In the genomic region with DNA sequence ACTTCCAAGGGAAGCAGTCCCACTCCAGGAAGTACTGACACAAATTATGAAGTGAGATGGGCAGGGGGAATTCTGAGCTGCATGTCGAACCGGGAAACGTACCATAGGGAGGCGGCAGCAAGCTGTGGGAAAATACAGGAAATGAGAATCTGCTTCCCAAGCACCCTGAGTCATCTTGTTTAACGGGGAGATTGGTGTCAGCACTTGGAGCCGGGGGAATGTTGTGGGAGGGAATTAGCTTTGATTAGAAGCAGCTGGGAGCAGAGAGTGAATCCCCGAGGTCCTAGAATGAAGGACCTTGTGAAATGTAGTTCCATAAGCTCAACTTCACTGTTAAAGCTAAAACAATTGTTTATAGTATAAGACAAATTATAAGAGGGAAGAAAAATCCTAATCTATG, we compare ENCODE assay signal across 11 cellular contexts.
DNase-seq lines count a peak whose midpoint lies in the region; ATAC-seq, FAIRE-seq and TF ChIP-seq lines count a peak whose summit lies in the region.
"Had no signal": no experiment of that assay in that cellular context is flagged by ENCODE, and none has a peak within 500 bp of the region (broad histone marks: within the 10 kb centered on the region; RNA-seq: fewer than 3 reads in every experiment).

No MANE protein-coding gene starts in this region.

- H3K9ac ChIP-seq in astrocyte (ENCODE audit: low read length) (peak overlapping the region; percentile 77), MM.1S (ENCODE audit: low read length) (no peak overlapping the region)

- DNase-seq in GM23338 (ENCODE audit: low spot score), result peak; percentile 36
- DNase-seq in astrocyte (ENCODE audit: low read depth), result peak; percentile 96
- DNase-seq in heart right ventricle, result peak in 1 of 2 donors; percentile 55
- peak in 1 of 2 donors; percentile 54 for DNase-seq in gastrocnemius medialis
- DNase-seq in MM.1S, result no peak
- DNase-seq in DMS153 (lab: John Stamatoyannopoulos, UW), result no peak
- DNase-seq: central memory CD4-positive, alpha-beta T cell; NCI-H1694 had no signal

- H3K79me2 ChIP-seq in GM23338 (replicated peaks; ENCODE audit: insufficient read depth) (no peaks in the 10 kb centered on the region), astrocyte (ENCODE audit: insufficient read depth, low read length) (no peaks in the 10 kb centered on the region), MM.1S (ENCODE audit: low read length) (no peaks in the 10 kb centered on the region)

- TF ChIP-seq CTCF in GM23338 (conservative IDR thresholded peaks at IDR 0.05; ENCODE audit: low read depth in 2 of 2), result peak in 1 of 2 experiments; percentile 46; a peak in 2 of 4 replicates
- TF ChIP-seq CTCF in astrocyte (IDR thresholded peaks at IDR 0.05; ENCODE audit: insufficient read depth, low read depth, low read length), result no peak
- TF ChIP-seq CTCF in heart right ventricle (IDR thresholded peaks at IDR 0.05), result peak in 3 of 9 donors; percentile 23 to 25 (median 23)
- no peak for TF ChIP-seq CTCF in gastrocnemius medialis (IDR thresholded peaks at IDR 0.05 in 4 of 5, conservative IDR thresholded peaks at IDR 0.05 in 1 of 5)
- TF ChIP-seq CTCF in MM.1S (IDR thresholded peaks at IDR 0.05; ENCODE audit: low read length), result no peak

- H3K9me3 Mint-ChIP-seq in GM23338 (peaks cover 14% of the 10 kb centered on the region), astrocyte (ENCODE audit: unreplicated experiment) (peaks cover 4% of the 10 kb centered on the region)

- H3K9me2 ChIP-seq in GM23338 (ENCODE audit: insufficient read depth) (no peaks in the 10 kb centered on the region; the same call in none of the 2 replicates), MM.1S (replicated peaks; ENCODE audit: insufficient read depth, low read length) (no peaks in the 10 kb centered on the region)

- no peak for ATAC-seq in GM23338
- peak; percentile 50 to 94 (median 90) for ATAC-seq in heart right ventricle
- peak; percentile 62 to 87 for ATAC-seq in gastrocnemius medialis
- no peak for ATAC-seq in HG03439 (IDR thresholded peaks at IDR 0.05; ENCODE audit: unreplicated experiment)
- ATAC-seq in GM21367 (IDR thresholded peaks at IDR 0.05; ENCODE audit: unreplicated experiment), result no peak

- H3K27me3 Mint-ChIP-seq in GM23338 (ENCODE audit: insufficient read depth, low read depth, poor library complexity) (peaks cover 4% of the 10 kb centered on the region), astrocyte (ENCODE audit: low read depth, unreplicated experiment) (no peaks in the 10 kb centered on the region)

- H2AFZ ChIP-seq in GM23338, result no peak overlapping the region
- peak overlapping the region; percentile 27 for H2AFZ ChIP-seq in astrocyte (ENCODE audit: low read depth, low read length)
- no peak overlapping the region for H2AFZ ChIP-seq in MM.1S (ENCODE audit: low read length)

- H3K36me3 Mint-ChIP-seq in GM23338 (ENCODE audit: low read depth) (peaks cover 16% of the 10 kb centered on the region; the same call in 2 of the 3 replicates), astrocyte (ENCODE audit: low read depth, unreplicated experiment) (no peaks in the 10 kb centered on the region)

- H3K4me1 Mint-ChIP-seq in GM23338 (peaks cover 30% of the 10 kb centered on the region), astrocyte (ENCODE audit: low read depth, unreplicated experiment) (peaks cover 23% of the 10 kb centered on the region)

- in situ Hi-C loops in gastrocnemius medialis (cut with MboI; ENCODE audit: low sequenced_read_pairs in 4 of 4), result no loop called here

- H4K20me1 ChIP-seq in GM23338 (replicated peaks; ENCODE audit: insufficient read depth), result no peaks in the 10 kb centered on the region
- no peaks in the 10 kb centered on the region for H4K20me1 ChIP-seq in astrocyte (ENCODE audit: insufficient read depth, low read length)
- H4K20me1 ChIP-seq in MM.1S (ENCODE audit: insufficient read depth, low read length), result no peaks in the 10 kb centered on the region

- no peak for TF ChIP-seq POLR2A in gastrocnemius medialis (IDR thresholded peaks at IDR 0.05)

- H3K4me2 ChIP-seq in GM23338 (no peak overlapping the region), astrocyte (ENCODE audit: low read length) (peak overlapping the region; percentile 81), MM.1S (ENCODE audit: low read depth, low read length) (no peak overlapping the region)

- H3K4me3 ChIP-seq in GM23338, result no peak overlapping the region
- peak overlapping the region; percentile 41 for H3K4me3 ChIP-seq in astrocyte (ENCODE audit: insufficient read depth, low read depth, low read length)
- no peak overlapping the region for H3K4me3 ChIP-seq in heart right ventricle
- H3K4me3 ChIP-seq in gastrocnemius medialis, result no peak overlapping the region
- H3K4me3 ChIP-seq in MM.1S (ENCODE audit: low read length), result no peak overlapping the region
- H3K4me3 ChIP-seq: thoracic aorta had no signal

- H3K27ac Mint-ChIP-seq in GM23338 (no peak overlapping the region), astrocyte (ENCODE audit: unreplicated experiment) (peak overlapping the region; percentile 93)

- no peaks in the 10 kb centered on the region for H3K9me3 ChIP-seq in astrocyte (ENCODE audit: insufficient read depth, low read depth, low read length)
- peaks cover 0 to 5% (median 0%) of the 10 kb centered on the region in 11 donors for H3K9me3 ChIP-seq in heart right ventricle
- no peaks in the 10 kb centered on the region for H3K9me3 ChIP-seq in gastrocnemius medialis
- no peaks in the 10 kb centered on the region for H3K9me3 ChIP-seq in MM.1S (replicated peaks; ENCODE audit: insufficient read depth, low read length)
- H3K9me3 ChIP-seq: thoracic aorta had no signal

- H3K27ac ChIP-seq in GM23338 (ENCODE audit: low read depth) (no peak overlapping the region), astrocyte (ENCODE audit: low read depth, low read length) (peak overlapping the region; percentile 93), heart right ventricle (peak overlapping the region in 6 of 10 donors; percentile 3 to 76 (median 52)), gastrocnemius medialis (peak overlapping the region in 3 of 4 donors; percentile 1 to 22 (median 10)), MM.1S (ENCODE audit: low read length) (no peak overlapping the region)
- H3K27ac ChIP-seq: thoracic aorta had no signal

- intact Hi-C loops in heart right ventricle (cut with DNase I) (no loop called here), gastrocnemius medialis (cut with DNase I; ENCODE audit: low total_unique reads) (no loop called here)

- H3K4me1 ChIP-seq in GM23338 (ENCODE audit: insufficient read depth) (peaks cover 39% of the 10 kb centered on the region), astrocyte (ENCODE audit: insufficient read depth, low read length) (peaks cover 22% of the 10 kb centered on the region), heart right ventricle (peaks cover 0 to 19% (median 11%) of the 10 kb centered on the region in 9 donors), gastrocnemius medialis (peaks cover 0 to 12% of the 10 kb centered on the region in 2 donors), MM.1S (ENCODE audit: low read length) (no peaks in the 10 kb centered on the region)

- no peak overlapping the region for H3K4me3 Mint-ChIP-seq in GM23338
- H3K4me3 Mint-ChIP-seq in astrocyte (ENCODE audit: unreplicated experiment), result no peak overlapping the region

- peak; percentile 94 for FAIRE-seq in astrocyte (lab: Jason Lieb, UNC)

- 24 to 32% methylated on average over 7 of the region's 7 CpGs for WGBS in heart right ventricle, 2 donors

- no peaks in the 10 kb centered on the region for H3K36me3 ChIP-seq in GM23338 (ENCODE audit: insufficient read depth)
- H3K36me3 ChIP-seq in astrocyte (ENCODE audit: insufficient read depth, low read length), result no peaks in the 10 kb centered on the region
- no peaks in the 10 kb centered on the region for H3K36me3 ChIP-seq in heart right ventricle
- H3K36me3 ChIP-seq in gastrocnemius medialis, result no peaks in the 10 kb centered on the region
- H3K36me3 ChIP-seq in MM.1S (replicated peaks; ENCODE audit: insufficient read depth, low read length), result no peaks in the 10 kb centered on the region
- H3K36me3 ChIP-seq: thoracic aorta had no signal

- H3F3A ChIP-seq in GM23338 (replicated peaks; ENCODE audit: low read depth), result no peaks in the 10 kb centered on the region; the same call in 1 of the 2 replicates
- H3F3A ChIP-seq in MM.1S (ENCODE audit: insufficient read depth, low read length), result no peaks in the 10 kb centered on the region

- H3K27me3 ChIP-seq in GM23338 (ENCODE audit: insufficient read depth) (no peaks in the 10 kb centered on the region), astrocyte (ENCODE audit: insufficient read depth, low read length) (no peaks in the 10 kb centered on the region), heart right ventricle (peaks cover 0 to 15% (median 2%) of the 10 kb centered on the region in 7 donors), gastrocnemius medialis (no peaks in the 10 kb centered on the region), MM.1S (replicated peaks; ENCODE audit: insufficient read depth, low read length) (no peaks in the 10 kb centered on the region)

TF ChIP-seq in GM23338, 12 proteins besides CTCF, POLR2A, EP300 and RAD21 (continues in another document):
- TF ChIP-seq POLR2AphosphoS5 (IDR thresholded peaks at IDR 0.05; ENCODE audit: low read depth) (no peak), CREB1 (CRISPR knock-in tag; IDR thresholded peaks at IDR 0.05; ENCODE audit: low read depth) (no peak)

Comparison
In these comparisons a context has a peak if more than half of its experiments do, and no peak if none do; other contexts are left out.
1. ATAC-seq: peak in heart right ventricle (8 of 8) and gastrocnemius medialis (2 of 2); none in GM23338 (single experiment), HG03439 (single experiment) and GM21367 (single experiment).
2. DNase-seq: peak in GM23338 (single experiment) and astrocyte (single experiment); none in MM.1S (single experiment) and DMS153 (single experiment).
3. H3K27ac ChIP-seq: peak in astrocyte (single experiment), heart right ventricle (6 of 10) and gastrocnemius medialis (3 of 4); none in GM23338 (single experiment) and MM.1S (single experiment).